In genomic region chr10:116684781-116685180, GRCh38 we compare ENCODE assay signal across 5 cellular contexts.
"Had no signal": no experiment of that assay in that cellular context is flagged by ENCODE, and none has a peak within 500 bp of the region (broad histone marks: within the 10 kb centered on the region; RNA-seq: fewer than 3 reads in every experiment).

No MANE protein-coding gene starts in this region.

- H2AFZ ChIP-seq: GM23338 had no signal

- ATAC-seq: GM23338, HepG2 had no signal

- H3K27ac ChIP-seq: HL-60 had no signal

- H3K4me3 ChIP-seq: GM23338 had no signal

- DNase-seq: H9, HCEC 1CT had no signal

- H3K4me2 ChIP-seq: GM23338 had no signal
